10 cellular contexts compared by ENCODE assay signal in genomic region chr16:379183-379960, GRCh38. TPM values are rescaled to one million over a fixed set of nuclear protein-coding genes. Genes with fewer than 3 reads are reported as not detected.
DNase-seq lines count a peak whose midpoint lies in the region; ATAC-seq, FAIRE-seq and TF ChIP-seq lines count a peak whose summit lies in the region.
"Had no signal": no experiment of that assay in that cellular context is flagged by ENCODE, and none has a peak within 500 bp of the region (broad histone marks: within the 10 kb centered on the region; RNA-seq: fewer than 3 reads in every experiment).

No MANE protein-coding gene starts in this region.

- no peak overlapping the region for H3K27ac ChIP-seq in astrocyte (ENCODE audit: low read depth, low read length)

- H3K4me1 ChIP-seq in astrocyte (ENCODE audit: insufficient read depth, low read length) (peaks cover 12% of the 10 kb centered on the region), mucosa of descending colon (ENCODE audit: low read depth) (peaks cover 18% of the 10 kb centered on the region)

- no peak for FAIRE-seq in astrocyte (lab: Jason Lieb, UNC)
- no peak for FAIRE-seq in GM12892 (lab: Jason Lieb, UNC)

- H3K4me3 ChIP-seq in astrocyte (ENCODE audit: insufficient read depth, low read depth, low read length): no peak overlapping the region
- H3K4me3 ChIP-seq in mucosa of descending colon: no peak overlapping the region

- no peak overlapping the region for H3K9ac ChIP-seq in astrocyte (ENCODE audit: low read length)

- no peak overlapping the region for H3K4me2 ChIP-seq in astrocyte (ENCODE audit: low read length)

- H3K27me3 Mint-ChIP-seq in astrocyte (ENCODE audit: low read depth, unreplicated experiment) (no peaks in the 10 kb centered on the region), glutamatergic neuron (ENCODE audit: unreplicated experiment) (peaks cover 5% of the 10 kb centered on the region)

- H3K4me3 Mint-ChIP-seq in astrocyte (ENCODE audit: unreplicated experiment) (peak overlapping the region; percentile 84), glutamatergic neuron (ENCODE audit: unreplicated experiment) (no peak overlapping the region)

- intact Hi-C loops in mucosa of descending colon (cut with DNase I, micrococcal nuclease): no loop called here

- H2AFZ ChIP-seq in astrocyte (ENCODE audit: low read depth, low read length): no peak overlapping the region

- peaks cover 25% of the 10 kb centered on the region for H3K79me2 ChIP-seq in astrocyte (ENCODE audit: insufficient read depth, low read length)

- no peak for TF ChIP-seq POLR2A in GM12892 (IDR thresholded peaks at IDR 0.05; ENCODE audit: low read depth, low read length)

- peaks cover 30% of the 10 kb centered on the region for H4K20me1 ChIP-seq in astrocyte (ENCODE audit: insufficient read depth, low read length)

- no peaks in the 10 kb centered on the region for H3K36me3 ChIP-seq in astrocyte (ENCODE audit: insufficient read depth, low read length)
- H3K36me3 ChIP-seq in mucosa of descending colon (ENCODE audit: low read depth): peaks cover 4% of the 10 kb centered on the region

- H3K9me3 ChIP-seq in astrocyte (ENCODE audit: insufficient read depth, low read depth, low read length) (no peaks in the 10 kb centered on the region), mucosa of descending colon (no peaks in the 10 kb centered on the region)

- no peak overlapping the region for H3K27ac Mint-ChIP-seq in astrocyte (ENCODE audit: unreplicated experiment)
- no peak overlapping the region for H3K27ac Mint-ChIP-seq in glutamatergic neuron (ENCODE audit: unreplicated experiment)

- ATAC-seq in mucosa of descending colon: peak; percentile 75
- ATAC-seq: right cardiac atrium had no signal

- H3K36me3 Mint-ChIP-seq in astrocyte (ENCODE audit: low read depth, unreplicated experiment) (no peaks in the 10 kb centered on the region), glutamatergic neuron (ENCODE audit: unreplicated experiment) (no peaks in the 10 kb centered on the region)

- DNase-seq in DMS79 treated with DMSO at 0.1 percent for 48 hours (lab: John Stamatoyannopoulos, UW): peak; percentile 96
- DNase-seq in NCI-H146 (lab: John Stamatoyannopoulos, UW): peak; percentile 95
- no peak for DNase-seq in astrocyte (ENCODE audit: low read depth)
- DNase-seq in mucosa of descending colon: peak; percentile 86 to 90 (median 88)
- no peak for DNase-seq in SK-N-DZ (ENCODE audit: low spot score)
- DNase-seq in GM12892 (ENCODE audit: insufficient read length): no peak
- DNase-seq in GM19238 (ENCODE audit: insufficient read length, low spot score): no peak
- no peak for DNase-seq in glutamatergic neuron
- DNase-seq: SW 1271 had no signal

- no peak for TF ChIP-seq CTCF in astrocyte (IDR thresholded peaks at IDR 0.05; ENCODE audit: insufficient read depth, low read depth, low read length)
- TF ChIP-seq CTCF in mucosa of descending colon (IDR thresholded peaks at IDR 0.05): no peak
- no peak for TF ChIP-seq CTCF in glutamatergic neuron (IDR thresholded peaks at IDR 0.05; ENCODE audit: partially characterized antibody, unreplicated experiment)

- H3K4me1 Mint-ChIP-seq in astrocyte (ENCODE audit: low read depth, unreplicated experiment) (peaks cover 15% of the 10 kb centered on the region), glutamatergic neuron (ENCODE audit: low read depth, unreplicated experiment) (peaks cover 13% of the 10 kb centered on the region)

- H3K9me3 Mint-ChIP-seq in astrocyte (ENCODE audit: unreplicated experiment) (no peaks in the 10 kb centered on the region), glutamatergic neuron (ENCODE audit: unreplicated experiment) (peaks cover 8% of the 10 kb centered on the region)

- H3K27me3 ChIP-seq in astrocyte (ENCODE audit: insufficient read depth, low read length): no peaks in the 10 kb centered on the region

RNA-seq across cellular contexts. Expression of gene PGAP6, which starts 2.4 kb away (rescaled TPM):
- total RNA-seq in astrocyte (80.5 and 86.3 TPM in 2 replicates), mucosa of descending colon (100 to 1,000 TPM in 1 of 3 donors, 10 to 100 TPM in 2; 77.3 to 134 (median 95.7) TPM), glutamatergic neuron (ENCODE audit: unreplicated experiment) (54.5 TPM)
- 26.6 and 39.0 TPM in 2 replicates for polyA plus RNA-seq in SK-N-DZ (2014; cell fraction: cytosol; rRNA removed)
- 60.8 and 74.9 TPM in 2 replicates for polyA plus RNA-seq in SK-N-DZ (2014; cell fraction: nucleus; rRNA removed)
- polyA plus RNA-seq in GM12892 (2012; ENCODE audit: missing spikeins): 20.9 TPM

RNA-seq across cellular contexts. Expression of gene MRPL28, which starts 9.0 kb away (rescaled TPM):
- 89.2 and 95.8 TPM in 2 replicates for total RNA-seq in astrocyte
- total RNA-seq in mucosa of descending colon: 10 to 100 TPM; 39.7 to 53.8 (median 49.1) TPM
- 163 TPM in 2 replicates for polyA plus RNA-seq in SK-N-DZ (2014; cell fraction: cytosol; rRNA removed)
- polyA plus RNA-seq in SK-N-DZ (2014; cell fraction: nucleus; rRNA removed): 79.4 and 130 TPM in 2 replicates
- polyA plus RNA-seq in GM12892 (2012; ENCODE audit: missing spikeins): 59.7 TPM
- total RNA-seq in glutamatergic neuron (ENCODE audit: unreplicated experiment): 69.6 TPM

RNA-seq across cellular contexts. Expression of gene NME4, which starts 17.6 kb away (rescaled TPM):
- 268 and 275 TPM in 2 replicates for total RNA-seq in astrocyte
- 100 to 1,000 TPM in 1 of 3 donors, 10 to 100 TPM in 2; 24.5 to 125 (median 43.6) TPM for total RNA-seq in mucosa of descending colon
- polyA plus RNA-seq in SK-N-DZ (2014; cell fraction: cytosol; rRNA removed): 357 and 443 TPM in 2 replicates
- polyA plus RNA-seq in SK-N-DZ (2014; cell fraction: nucleus; rRNA removed): 288 and 307 TPM in 2 replicates
- 84.7 TPM for polyA plus RNA-seq in GM12892 (2012; ENCODE audit: missing spikeins)
- total RNA-seq in glutamatergic neuron (ENCODE audit: unreplicated experiment): 82.6 TPM

RNA-seq across cellular contexts. Expression of gene DECR2, which starts 22.3 kb away (rescaled TPM):
- total RNA-seq in astrocyte (13.4 and 17.4 TPM in 2 replicates), mucosa of descending colon (10 to 100 TPM; 39.5 to 64.3 (median 56.0) TPM), glutamatergic neuron (ENCODE audit: unreplicated experiment) (26.2 TPM)
- 15.9 and 21.1 TPM in 2 replicates for polyA plus RNA-seq in SK-N-DZ (2014; cell fraction: cytosol; rRNA removed)
- 108 and 109 TPM in 2 replicates for polyA plus RNA-seq in SK-N-DZ (2014; cell fraction: nucleus; rRNA removed)
- 7.7 TPM for polyA plus RNA-seq in GM12892 (2012; ENCODE audit: missing spikeins)

RNA-seq across cellular contexts. Expression of gene AXIN1, which starts 26.8 kb away (rescaled TPM):
- 27.0 and 28.8 TPM in 2 replicates for total RNA-seq in astrocyte
- total RNA-seq in mucosa of descending colon: 10 to 100 TPM; 33.0 to 46.3 (median 40.0) TPM
- polyA plus RNA-seq in SK-N-DZ (2014; cell fraction: cytosol; rRNA removed): 31.1 and 33.4 TPM in 2 replicates
- polyA plus RNA-seq in SK-N-DZ (2014; cell fraction: nucleus; rRNA removed): 33.0 and 36.2 TPM in 2 replicates
- polyA plus RNA-seq in GM12892 (2012; ENCODE audit: missing spikeins): 8.6 TPM
- total RNA-seq in glutamatergic neuron (ENCODE audit: unreplicated experiment): 16.4 TPM

Comparison
In these comparisons a context has a peak if more than half of its experiments do, and no peak if none do; other contexts are left out.
1. DNase-seq: peak in DMS79 treated with DMSO at 0.1 percent for 48 hours (single experiment), NCI-H146 (single experiment) and mucosa of descending colon (3 of 3); none in astrocyte (single experiment), SK-N-DZ (single experiment), GM12892 (single experiment), GM19238 (single experiment) and glutamatergic neuron (single experiment).